Comparison of ENCODE assay signal across 17 cellular contexts in the genomic region with DNA sequence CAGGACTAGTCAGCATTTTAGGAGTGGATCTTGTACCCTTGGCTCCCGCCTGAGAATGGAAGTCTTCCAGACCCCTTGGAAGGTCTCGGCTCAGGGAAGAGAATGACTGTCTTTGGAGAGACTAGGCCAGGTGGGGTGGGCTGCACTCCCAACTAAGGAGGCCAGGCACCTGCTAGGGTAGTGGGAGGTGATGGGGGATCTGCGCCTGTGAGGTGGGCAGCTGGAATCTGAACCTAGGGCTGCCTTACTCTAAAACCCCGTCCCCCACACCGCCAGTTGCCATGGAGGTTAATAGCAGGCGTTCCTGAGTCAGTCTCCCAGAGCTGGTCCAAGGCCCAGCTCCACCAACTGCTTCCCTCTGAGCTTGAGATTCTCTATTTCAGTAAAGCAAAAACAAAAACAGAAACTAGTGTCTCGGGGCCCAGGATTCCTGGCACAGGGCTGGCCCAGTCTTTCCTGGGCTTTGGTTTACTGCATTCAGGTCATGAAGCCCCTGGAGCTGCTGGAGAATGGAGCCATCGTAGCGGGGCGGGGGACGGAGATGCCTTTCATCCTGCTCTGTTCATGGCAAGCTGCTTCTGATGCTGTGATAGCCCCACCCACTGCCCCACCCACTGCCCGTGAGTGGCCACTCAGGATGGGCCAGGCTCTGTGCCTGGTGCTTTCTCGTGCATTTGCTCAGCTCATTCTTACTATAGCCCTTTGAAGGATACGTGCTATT. TPM values are rescaled to one million over a fixed set of nuclear protein-coding genes. Genes with fewer than 3 reads are reported as not detected.
DNase-seq lines count a peak whose midpoint lies in the region; ATAC-seq, FAIRE-seq and TF ChIP-seq lines count a peak whose summit lies in the region.
"Had no signal": no experiment of that assay in that cellular context is flagged by ENCODE, and none has a peak within 500 bp of the region (broad histone marks: within the 10 kb centered on the region; RNA-seq: fewer than 3 reads in every experiment).

No MANE protein-coding gene starts in this region.

- FAIRE-seq in RCC 7860 (lab: Jason Lieb, UNC) = no peak
- FAIRE-seq: G401.6, HTR-8/SVneo had no signal

- intact Hi-C loops in HCT116 (cut with micrococcal nuclease) = no loop called here
- intact Hi-C loops in head of caudate nucleus (cut with DNase I) = no loop called here

- H3K4me2 ChIP-seq in HCT116 (ENCODE audit: low read length) (no peak overlapping the region), SK-N-SH (no peak overlapping the region)

- DNase-seq in HCT116 (ENCODE audit: low read depth, low spot score) = no peak
- DNase-seq in SK-N-SH = peak; percentile 59
- peak in 25 of 42 donors; percentile 24 to 78 (median 49) for DNase-seq in head of caudate nucleus
- DNase-seq in germinal center (ENCODE audit: low spot score) = no peak
- DNase-seq in RCC 7860 (ENCODE audit: low spot score) = no peak
- DNase-seq: activated effector memory CD4-positive, alpha-beta T cell treated with anti-CD3 and anti-CD28 coated beads, Interleukin-2, amount 50 U/mL, for 16 hours; CD8-positive, alpha-beta T cell; effector CD4-positive, alpha-beta T cell; foreskin fibroblast; islet precursor cell; NCI-H2107 had no signal

- TF ChIP-seq RAD21 in HCT116 (IDR thresholded peaks at IDR 0.05; ENCODE audit: low read depth) (no peak), SK-N-SH (IDR thresholded peaks at IDR 0.05; ENCODE audit: low read length) (no peak)

- H4K20me1 ChIP-seq in HCT116 (ENCODE audit: insufficient read depth) (peaks cover 2% of the 10 kb centered on the region; the same call in 1 of the 2 replicates), SK-N-SH (ENCODE audit: insufficient read depth) (peaks cover 99% of the 10 kb centered on the region)

- no peak for TF ChIP-seq POLR2A in HCT116 (IDR thresholded peaks at IDR 0.05; ENCODE audit: borderline replicate concordance, extremely low read depth, insufficient read depth, insufficient read length)

- H3K4me3 ChIP-seq in HCT116 (replicated peaks in 1 of 2; ENCODE audit: low read depth in 1 of 2, low read length in 2 of 2) = no peak overlapping the region
- no peak overlapping the region for H3K4me3 ChIP-seq in SK-N-SH (ENCODE audit: low read depth in 2 of 2, low read length in 1 of 2)
- no peak overlapping the region for H3K4me3 ChIP-seq in rectal smooth muscle tissue (ENCODE audit: low read length)
- H3K4me3 ChIP-seq: prostate gland, SJSA1 had no signal

- no TSS peak for BruUV-seq in HCT116 (replicated peaks; lab: Mats Ljungman, UMichigan)

- TF ChIP-seq CTCF in HCT116 (IDR thresholded peaks at IDR 0.05 in 2 of 3, conservative IDR thresholded peaks at IDR 0.05 in 1 of 3; ENCODE audit: borderline replicate concordance in 1 of 3, insufficient read depth in 1 of 3, low read depth in 2 of 3, low read length in 2 of 3) (no peak), SK-N-SH (IDR thresholded peaks at IDR 0.05) (no peak)

- no peaks in the 10 kb centered on the region for H3K9me2 ChIP-seq in HCT116 (ENCODE audit: insufficient read depth)
- H3K9me2 ChIP-seq in SK-N-SH = no peaks in the 10 kb centered on the region

- peaks cover 3% of the 10 kb centered on the region for H3F3A ChIP-seq in SK-N-SH (replicated peaks; ENCODE audit: insufficient read depth)

- CTCF ChIA-PET in HCT116 (lab: Charles Lee) (interaction anchor here (0.9 to 1.8 kb wide), 2 partner anchors 14 to 159 kb away, joined by 3 to 4 read pairs; no protein-coding TSS in a partner anchor), SK-N-SH (lab: Yijun Ruan, JAX) (interaction anchor here (1.0 to 4.1 kb wide), 6 partner anchors 9 to 162 kb away, joined by 3 to 16 read pairs (median 4); no protein-coding TSS in a partner anchor)

- H3K27me3 ChIP-seq in HCT116 (ENCODE audit: insufficient read depth, low read length) (no peaks in the 10 kb centered on the region), SK-N-SH (ENCODE audit: insufficient read depth) (no peaks in the 10 kb centered on the region), rectal smooth muscle tissue (ENCODE audit: control insufficient read depth, insufficient read depth, low read length) (no peaks in the 10 kb centered on the region)
- H3K27me3 ChIP-seq: SJSA1 had no signal

- no peak overlapping the region for H3K27ac ChIP-seq in HCT116 (ENCODE audit: low read depth, low read length)
- peak overlapping the region in 1 of 2 experiments; percentile 30; a peak in 1 of 4 replicates for H3K27ac ChIP-seq in SK-N-SH (ENCODE audit: low read depth in 2 of 2, low read length in 1 of 2)
- H3K27ac ChIP-seq in rectal smooth muscle tissue (ENCODE audit: low read depth, low read length) = peak overlapping the region; percentile 64
- H3K27ac ChIP-seq: SJSA1 had no signal

- H3K9ac ChIP-seq in HCT116 (ENCODE audit: low read length) = no peak overlapping the region
- H3K9ac ChIP-seq in SK-N-SH = no peak overlapping the region
- H3K9ac ChIP-seq in rectal smooth muscle tissue (ENCODE audit: low read length) = no peak overlapping the region

- 89% methylated on average over 10 of the region's 14 CpGs for WGBS in SK-N-SH (ENCODE audit: low lambda C conversion rate)

- POLR2A ChIA-PET in HCT116 (lab: Charles Lee) (no interaction called here), SK-N-SH (lab: Yijun Ruan, JAX) (no interaction called here)

- RAD21 ChIA-PET in HCT116 (lab: Charles Lee; ENCODE audit: low non-redundant PET in 1 of 2, low total read pairs in 2 of 2, uncharacterized antibody in 2 of 2, unreplicated experiment in 2 of 2) = no interaction called here

- H3K9me3 ChIP-seq in HCT116 (ENCODE audit: control insufficient read depth in 1 of 2, insufficient read depth in 1 of 2, low read depth in 1 of 2, low read length in 2 of 2) = no peaks in the 10 kb centered on the region
- no peaks in the 10 kb centered on the region for H3K9me3 ChIP-seq in SK-N-SH
- H3K9me3 ChIP-seq: prostate gland, SJSA1 had no signal

- H2AFZ ChIP-seq in HCT116 (ENCODE audit: low read depth, low read length, poor library complexity, severe bottlenecking) = no peak overlapping the region
- no peak overlapping the region for H2AFZ ChIP-seq in SK-N-SH (ENCODE audit: low read depth)

- H3K79me2 ChIP-seq in HCT116 (ENCODE audit: insufficient read depth, low read length) (peaks cover 36% of the 10 kb centered on the region; the same call in 1 of the 2 replicates), SK-N-SH (ENCODE audit: insufficient read depth) (peaks cover 81% of the 10 kb centered on the region)

- no peak for TF ChIP-seq EP300 in SK-N-SH (IDR thresholded peaks at IDR 0.05; ENCODE audit: borderline replicate concordance in 1 of 2, low read depth in 1 of 2, low read length in 1 of 2)

- no peaks in the 10 kb centered on the region for H3K36me3 ChIP-seq in HCT116 (ENCODE audit: control insufficient read depth in 1 of 2, insufficient read depth in 2 of 2, low read length in 2 of 2)
- H3K36me3 ChIP-seq in SK-N-SH (replicated peaks in 1 of 2; ENCODE audit: control insufficient read depth in 1 of 2, insufficient read depth in 2 of 2, low read length in 1 of 2) = peaks cover 3 to 6% of the 10 kb centered on the region in 2 experiments
- no peaks in the 10 kb centered on the region for H3K36me3 ChIP-seq in rectal smooth muscle tissue (ENCODE audit: control insufficient read depth, insufficient read depth, low read length)
- H3K36me3 ChIP-seq: prostate gland, SJSA1 had no signal

- peaks cover 4 to 9% of the 10 kb centered on the region in 2 experiments for H3K4me1 ChIP-seq in HCT116 (ENCODE audit: control insufficient read depth in 1 of 2, insufficient read depth in 2 of 2, low read length in 2 of 2)
- H3K4me1 ChIP-seq in SK-N-SH (ENCODE audit: control insufficient read depth in 1 of 2, insufficient read depth in 2 of 2, low read depth in 1 of 2, low read length in 1 of 2) = peaks cover 7 to 82% of the 10 kb centered on the region in 2 experiments; a peak in 2 of 4 replicates
- H3K4me1 ChIP-seq in rectal smooth muscle tissue (ENCODE audit: control insufficient read depth, insufficient read depth, low read length) = peaks cover 13% of the 10 kb centered on the region
- H3K4me1 ChIP-seq: prostate gland, SJSA1 had no signal

- ATAC-seq in HCT116 (peak; percentile 77), GM18909 (IDR thresholded peaks at IDR 0.05; ENCODE audit: poor library complexity, unreplicated experiment) (no peak)
- ATAC-seq: CD8-positive, alpha-beta T cell had no signal

TF ChIP-seq in HCT116, 20 proteins besides CTCF, POLR2A, EP300 and RAD21 (continues in another document):
- TF ChIP-seq POLR2AphosphoS5 (IDR thresholded peaks at IDR 0.05; ENCODE audit: low read depth, low read length) (no peak), CEBPB (IDR thresholded peaks at IDR 0.05; ENCODE audit: low read depth) (no peak), SRF (IDR thresholded peaks at IDR 0.05; ENCODE audit: low read depth) (no peak), EZH2 (IDR thresholded peaks at IDR 0.05) (no peak), CBX3 (IDR thresholded peaks at IDR 0.05; ENCODE audit: low read depth) (no peak), YY1 (IDR thresholded peaks at IDR 0.05; ENCODE audit: extremely low read depth, insufficient replicate concordance, low read depth, low read length) (no peak)

TF ChIP-seq in SK-N-SH, 30 proteins besides CTCF, POLR2A, EP300 and RAD21 (continues in another document):
- TF ChIP-seq RXRA (IDR thresholded peaks at IDR 0.05; ENCODE audit: borderline replicate concordance, low read depth) (no peak), MXI1 (IDR thresholded peaks at IDR 0.05; ENCODE audit: low read depth, low read length) (no peak), RFX5 (IDR thresholded peaks at IDR 0.05; ENCODE audit: low read length) (no peak), POLR2AphosphoS5 (IDR thresholded peaks at IDR 0.05; ENCODE audit: low read depth, low read length) (no peak), EZH2phosphoT487 (IDR thresholded peaks at IDR 0.05; ENCODE audit: borderline replicate concordance, low read depth) (no peak), SIN3A (IDR thresholded peaks at IDR 0.05; ENCODE audit: borderline replicate concordance, low read depth, low read length) (no peak), JUND (IDR thresholded peaks at IDR 0.05) (no peak), TEAD4 (IDR thresholded peaks at IDR 0.05; ENCODE audit: borderline replicate concordance, insufficient read depth) (no peak)
- TF ChIP-seq, protein P1, sequence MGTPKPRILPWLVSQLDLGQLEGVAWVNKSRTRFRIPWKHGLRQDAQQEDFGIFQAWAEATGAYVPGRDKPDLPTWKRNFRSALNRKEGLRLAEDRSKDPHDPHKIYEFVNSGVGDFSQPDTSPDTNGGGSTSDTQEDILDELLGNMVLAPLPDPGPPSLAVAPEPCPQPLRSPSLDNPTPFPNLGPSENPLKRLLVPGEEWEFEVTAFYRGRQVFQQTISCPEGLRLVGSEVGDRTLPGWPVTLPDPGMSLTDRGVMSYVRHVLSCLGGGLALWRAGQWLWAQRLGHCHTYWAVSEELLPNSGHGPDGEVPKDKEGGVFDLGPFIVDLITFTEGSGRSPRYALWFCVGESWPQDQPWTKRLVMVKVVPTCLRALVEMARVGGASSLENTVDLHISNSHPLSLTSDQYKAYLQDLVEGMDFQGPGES (IDR thresholded peaks at IDR 0.05; ENCODE audit: low read depth, low read length) = no peak

RNA-seq across cellular contexts. Expression of a gene that starts 57.5 kb away (rescaled TPM):
- 31.0 TPM for total RNA-seq in HCT116 (2021; ENCODE audit: unreplicated experiment)
- 15.1 and 18.9 TPM in 2 replicates for polyA plus RNA-seq in HCT116 (2012)
- polyA plus RNA-seq in SK-N-SH (2012; rRNA removed) = 21.4 and 25.4 TPM in 2 replicates
- polyA plus RNA-seq in SK-N-SH (2012; cell fraction: cytosol; rRNA removed) = 9.4 and 15.4 TPM in 2 replicates
- polyA plus RNA-seq in SK-N-SH (2012; cell fraction: nucleus; rRNA removed) = 30.4 and 34.4 TPM in 2 replicates

Comparison
In these comparisons a context has a peak if more than half of its experiments do, and no peak if none do; other contexts are left out.
1. DNase-seq: peak in SK-N-SH (single experiment) and head of caudate nucleus (25 of 42); none in HCT116 (single experiment), germinal center (single experiment) and RCC 7860 (single experiment).